ENCODE assay signal across 1 cellular context in genomic region chr1:109839276-109839675, GRCh38.
TF ChIP-seq lines count a peak whose summit lies in the region.
"Not testable (repeated sequence)": the region's sequence is repeated elsewhere in the genome, so short reads cannot be mapped to it uniquely, and the experiment has no call there.

No MANE protein-coding gene starts in this region.

TF ChIP-seq in K562, 482 proteins besides CTCF, POLR2A, EP300 and RAD21 (continued from another document):
- TF ChIP-seq HMBOX1 (IDR thresholded peaks at IDR 0.05): 0 out of 2 replicates have a peak, but pooled peaks have one; percentile 9
- peak; percentile 38; the same call in 1 of the 2 replicates for TF ChIP-seq FOXM1 (IDR thresholded peaks at IDR 0.05; ENCODE audit: low read depth)
- not testable (repeated sequence) for TF ChIP-seq FOXM1 (CRISPR knock-in tag; IDR thresholded peaks at IDR 0.05; ENCODE audit: low read depth)
TF ChIP-seq in K562: peak in this region for 3; not testable (repeated sequence) for 479.
